ENCODE assay signal across 18 cellular contexts in genomic region chr22:45709866-45710265, GRCh38. TPM values are rescaled to one million over a fixed set of nuclear protein-coding genes. Genes with fewer than 3 reads are reported as not detected.
DNase-seq lines count a peak whose midpoint lies in the region; ATAC-seq, FAIRE-seq and TF ChIP-seq lines count a peak whose summit lies in the region.
"Had no signal": no experiment of that assay in that cellular context is flagged by ENCODE, and none has a peak within 500 bp of the region (broad histone marks: within the 10 kb centered on the region; RNA-seq: fewer than 3 reads in every experiment).

No MANE protein-coding gene starts in this region.

- H3K27ac Mint-ChIP-seq in activated CD8-positive, alpha-beta T cell treated with anti-CD3 and anti-CD28 coated beads for 36 hours = peak overlapping the region; percentile 11
- no peak overlapping the region for H3K27ac Mint-ChIP-seq in activated CD8-positive, alpha-beta T cell treated with anti-CD3 and anti-CD28 coated beads, Interleukin-2, amount 10 ng/mL, durations not matched to agents 7 days and 5 days

- in situ Hi-C loops in gastrocnemius medialis (cut with MboI; ENCODE audit: low sequenced_read_pairs in 4 of 4) = no loop called here

- no peaks in the 10 kb centered on the region for H3K36me3 ChIP-seq in gastrocnemius medialis

- no peaks in the 10 kb centered on the region for H3K27me3 ChIP-seq in gastrocnemius medialis
- H3K27me3 ChIP-seq: stomach had no signal

- TF ChIP-seq CTCF in activated CD8-positive, alpha-beta T cell treated with anti-CD3 and anti-CD28 coated beads for 36 hours (IDR thresholded peaks at IDR 0.05) = no peak
- no peak for TF ChIP-seq CTCF in gastrocnemius medialis (IDR thresholded peaks at IDR 0.05 in 4 of 5, conservative IDR thresholded peaks at IDR 0.05 in 1 of 5)

- no peak for DNase-seq in activated CD8-positive, alpha-beta T cell treated with anti-CD3 and anti-CD28 coated beads for 36 hours
- no peak for DNase-seq in activated CD8-positive, alpha-beta T cell treated with anti-CD3 and anti-CD28 coated beads, Interleukin-2, amount 10 ng/mL, durations not matched to agents 7 days and 5 days
- peak; percentile 82 for DNase-seq in RCC 7860 (ENCODE audit: low spot score)
- DNase-seq in fibroblast of gingiva (ENCODE audit: low read depth) = peak; percentile 52
- DNase-seq in gastrocnemius medialis = no peak
- DNase-seq in islet precursor cell = no peak
- no peak for DNase-seq in ecto neural progenitor cell (ENCODE audit: low spot score)
- DNase-seq: GOT3; NCI-H1930; stimulated activated CD4-positive, alpha-beta T cell treated with anti-CD3 and anti-CD28 coated beads, Interleukin-2, amount 100 ng/mL, for 24 hours; stomach had no signal

- CTCF ChIA-PET in activated CD8-positive, alpha-beta T cell treated with anti-CD3 and anti-CD28 coated beads for 36 hours (lab: Charles Lee) = interaction anchor here (0.9 to 1.2 kb wide), 2 partner anchors 28 to 132 kb away, joined by 3 read pairs; no protein-coding TSS in a partner anchor
- CTCF ChIA-PET in activated CD8-positive, alpha-beta T cell treated with anti-CD3 and anti-CD28 coated beads, Interleukin-2, amount 10 ng/mL, durations not matched to agents 7 days and 5 days (lab: Charles Lee) = no interaction called here

- H3K4me1 ChIP-seq in gastrocnemius medialis = peaks cover 28 to 38% of the 10 kb centered on the region in 2 donors

- peak; percentile 85 for FAIRE-seq in RCC 7860 (lab: Jason Lieb, UNC)
- FAIRE-seq: A204.1, G401.6, islet of Langerhans had no signal

- peaks cover 22% of the 10 kb centered on the region for H3K4me1 Mint-ChIP-seq in activated CD8-positive, alpha-beta T cell treated with anti-CD3 and anti-CD28 coated beads for 36 hours (ENCODE audit: low read depth)
- peaks cover 16% of the 10 kb centered on the region for H3K4me1 Mint-ChIP-seq in activated CD8-positive, alpha-beta T cell treated with anti-CD3 and anti-CD28 coated beads, Interleukin-2, amount 10 ng/mL, durations not matched to agents 7 days and 5 days (ENCODE audit: low read depth)

- no peak for TF ChIP-seq POLR2A in gastrocnemius medialis (IDR thresholded peaks at IDR 0.05)

- POLR2A ChIA-PET in activated CD8-positive, alpha-beta T cell treated with anti-CD3 and anti-CD28 coated beads for 36 hours (lab: Charles Lee) = no interaction called here
- POLR2A ChIA-PET in activated CD8-positive, alpha-beta T cell treated with anti-CD3 and anti-CD28 coated beads, Interleukin-2, amount 10 ng/mL, durations not matched to agents 7 days and 5 days (lab: Charles Lee) = no interaction called here

- no peaks in the 10 kb centered on the region for H3K27me3 Mint-ChIP-seq in activated CD8-positive, alpha-beta T cell treated with anti-CD3 and anti-CD28 coated beads for 36 hours
- no peaks in the 10 kb centered on the region for H3K27me3 Mint-ChIP-seq in activated CD8-positive, alpha-beta T cell treated with anti-CD3 and anti-CD28 coated beads, Interleukin-2, amount 10 ng/mL, durations not matched to agents 7 days and 5 days (ENCODE audit: low read depth)
- H3K27me3 Mint-ChIP-seq: brain, IgD-negative memory B cell had no signal

- H3K9me3 Mint-ChIP-seq in activated CD8-positive, alpha-beta T cell treated with anti-CD3 and anti-CD28 coated beads for 36 hours = no peaks in the 10 kb centered on the region
- no peaks in the 10 kb centered on the region for H3K9me3 Mint-ChIP-seq in activated CD8-positive, alpha-beta T cell treated with anti-CD3 and anti-CD28 coated beads, Interleukin-2, amount 10 ng/mL, durations not matched to agents 7 days and 5 days (ENCODE audit: insufficient read depth)
- H3K9me3 Mint-ChIP-seq: IgD-negative memory B cell, neural crest cell had no signal

- H3K27ac ChIP-seq in gastrocnemius medialis = peak overlapping the region; percentile 7 to 63 (median 46)
- H3K27ac ChIP-seq: stomach had no signal

- H3K9me3 ChIP-seq in gastrocnemius medialis = no peaks in the 10 kb centered on the region
- H3K9me3 ChIP-seq: stomach had no signal

- no peak overlapping the region for H3K4me3 ChIP-seq in gastrocnemius medialis
- H3K4me3 ChIP-seq: stomach had no signal

- no peak overlapping the region for H3K4me3 Mint-ChIP-seq in activated CD8-positive, alpha-beta T cell treated with anti-CD3 and anti-CD28 coated beads for 36 hours
- H3K4me3 Mint-ChIP-seq in activated CD8-positive, alpha-beta T cell treated with anti-CD3 and anti-CD28 coated beads, Interleukin-2, amount 10 ng/mL, durations not matched to agents 7 days and 5 days = no peak overlapping the region
- H3K4me3 Mint-ChIP-seq: brain, IgD-negative memory B cell, neural crest cell had no signal

- peaks cover 39% of the 10 kb centered on the region for H3K36me3 Mint-ChIP-seq in activated CD8-positive, alpha-beta T cell treated with anti-CD3 and anti-CD28 coated beads for 36 hours (ENCODE audit: low read depth)
- H3K36me3 Mint-ChIP-seq in activated CD8-positive, alpha-beta T cell treated with anti-CD3 and anti-CD28 coated beads, Interleukin-2, amount 10 ng/mL, durations not matched to agents 7 days and 5 days (ENCODE audit: low read depth) = peaks cover 23% of the 10 kb centered on the region

- ATAC-seq in activated CD8-positive, alpha-beta T cell treated with anti-CD3 and anti-CD28 coated beads for 36 hours = no peak
- ATAC-seq in activated CD8-positive, alpha-beta T cell treated with anti-CD3 and anti-CD28 coated beads, Interleukin-2, amount 10 ng/mL, durations not matched to agents 7 days and 5 days = no peak
- ATAC-seq in gastrocnemius medialis = peak; percentile 79 to 93
- ATAC-seq in GM19395 (IDR thresholded peaks at IDR 0.05; ENCODE audit: unreplicated experiment) = no peak

- intact Hi-C loops in activated CD8-positive, alpha-beta T cell treated with anti-CD3 and anti-CD28 coated beads for 36 hours (cut with micrococcal nuclease) = no loop called here
- intact Hi-C loops in gastrocnemius medialis (cut with DNase I; ENCODE audit: low total_unique reads) = no loop called here

RNA-seq across cellular contexts. Expression of gene ATXN10, which starts 38.2 kb away (rescaled TPM):
- total RNA-seq in activated CD8-positive, alpha-beta T cell treated with anti-CD3 and anti-CD28 coated beads for 36 hours = 100 to 1,000 TPM; 114 to 121 TPM
- total RNA-seq in activated CD8-positive, alpha-beta T cell treated with anti-CD3 and anti-CD28 coated beads, Interleukin-2, amount 10 ng/mL, durations not matched to agents 7 days and 5 days = 100 to 1,000 TPM; 106 to 114 TPM
- total RNA-seq in gastrocnemius medialis = 10 to 100 TPM; 52.9 to 98.9 (median 78.5) TPM

Comparison
In these comparisons a context has a peak if more than half of its experiments do, and no peak if none do; other contexts are left out.
1. ATAC-seq: peak in gastrocnemius medialis (2 of 2); none in activated CD8-positive, alpha-beta T cell treated with anti-CD3 and anti-CD28 coated beads for 36 hours (single experiment), activated CD8-positive, alpha-beta T cell treated with anti-CD3 and anti-CD28 coated beads, Interleukin-2, amount 10 ng/mL, durations not matched to agents 7 days and 5 days (single experiment) and GM19395 (single experiment).
2. DNase-seq: peak in RCC 7860 (single experiment) and fibroblast of gingiva (single experiment); none in activated CD8-positive, alpha-beta T cell treated with anti-CD3 and anti-CD28 coated beads for 36 hours (single experiment), activated CD8-positive, alpha-beta T cell treated with anti-CD3 and anti-CD28 coated beads, Interleukin-2, amount 10 ng/mL, durations not matched to agents 7 days and 5 days (single experiment), gastrocnemius medialis (0 of 2), islet precursor cell (single experiment) and ecto neural progenitor cell (single experiment).